Comparison of ENCODE assay signal across 12 cellular contexts in the genomic region with DNA sequence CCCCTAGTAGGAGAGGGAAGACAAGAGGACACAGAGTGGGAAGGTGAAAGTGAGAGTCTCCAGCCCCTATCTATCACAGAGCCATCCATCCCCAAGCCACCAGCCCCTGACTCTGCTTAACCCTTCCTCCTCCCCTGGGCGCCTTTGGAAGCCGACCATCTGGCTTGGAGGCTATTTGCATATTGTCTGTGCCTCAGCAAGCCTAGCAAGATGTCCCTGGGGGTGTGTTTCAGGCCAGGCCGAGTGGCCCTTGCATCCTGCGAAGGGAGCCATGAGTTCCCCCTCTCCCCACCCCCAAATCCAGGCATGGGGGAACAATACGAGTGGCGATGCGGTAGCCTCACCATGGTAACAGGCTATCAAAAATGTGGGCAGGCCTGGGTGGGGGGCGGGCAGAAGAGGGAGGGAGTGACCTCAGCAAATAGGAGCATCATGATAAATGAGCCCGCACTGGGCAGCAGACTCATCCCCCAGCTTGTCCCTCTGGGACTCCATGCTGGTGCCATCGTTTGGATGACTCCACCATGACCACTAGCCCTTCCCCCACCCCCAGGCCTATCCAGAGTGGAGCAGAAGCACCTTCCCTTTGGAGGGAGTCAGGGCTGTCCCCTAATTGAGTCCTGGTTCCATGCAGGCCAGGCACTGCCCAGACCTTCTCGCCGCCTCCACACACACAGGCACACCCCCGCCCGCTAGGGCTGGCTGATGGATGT.
"Had no signal": no experiment of that assay in that cellular context is flagged by ENCODE, and none has a peak within 500 bp of the region (broad histone marks: within the 10 kb centered on the region; RNA-seq: fewer than 3 reads in every experiment).

No MANE protein-coding gene starts in this region.

- DNase-seq: activated effector memory CD4-positive, alpha-beta T cell treated with anti-CD3 and anti-CD28 coated beads, Interleukin-2, amount 50 U/mL, for 16 hours; activated T-cell treated with anti-CD3 and anti-CD28 coated beads, Interleukin-2, amount 50 U/mL, for 1 hour; effector CD4-positive, alpha-beta T cell; gastrocnemius medialis; kidney glomerular epithelial cell; right lobe of liver; spleen; stimulated activated CD4-positive, alpha-beta T cell treated with anti-CD3 and anti-CD28 coated beads, Interleukin-1b, Interleukin-23, amount 100 ng/mL, for 48 hours; stimulated activated naive CD4-positive, alpha-beta T cell treated with Interleukin-2 at 50 U/mL for 16 hours; upper lobe of left lung had no signal

- H3K4me3 ChIP-seq: gastrocnemius medialis, right lobe of liver, spleen, suprapubic skin, upper lobe of left lung had no signal

- H3K27ac ChIP-seq: gastrocnemius medialis, neutrophil, right lobe of liver, spleen, suprapubic skin, upper lobe of left lung had no signal

- H3K9me3 ChIP-seq: gastrocnemius medialis, neutrophil, right lobe of liver, spleen, suprapubic skin, upper lobe of left lung had no signal

- H3K27me3 ChIP-seq: gastrocnemius medialis, neutrophil, right lobe of liver, spleen, suprapubic skin, upper lobe of left lung had no signal

- H3K4me1 ChIP-seq: right lobe of liver, suprapubic skin had no signal
